ENCODE assay signal across 1 cellular context in genomic region chr9:77215874-77216273, GRCh38.
TF ChIP-seq lines count a peak whose summit lies in the region.

No MANE protein-coding gene starts in this region.

TF ChIP-seq in IMR-90, 13 proteins besides CTCF, POLR2A, EP300 and RAD21 (continued from another document):
- no peak for TF ChIP-seq USF2 (IDR thresholded peaks at IDR 0.05; ENCODE audit: low read depth, low read length)
- no peak for TF ChIP-seq NFE2L2 (IDR thresholded peaks at IDR 0.05; ENCODE audit: low read depth, low read length)
